In genomic region chr20:25601659-25602058, GRCh38 we compare ENCODE assay signal across 24 cellular contexts. TPM values are rescaled to one million over a fixed set of nuclear protein-coding genes. Genes with fewer than 3 reads are reported as not detected.
DNase-seq lines count a peak whose midpoint lies in the region; ATAC-seq, FAIRE-seq and TF ChIP-seq lines count a peak whose summit lies in the region.
"Had no signal": no experiment of that assay in that cellular context is flagged by ENCODE, and none has a peak within 500 bp of the region (broad histone marks: within the 10 kb centered on the region; RNA-seq: fewer than 3 reads in every experiment).

No MANE protein-coding gene starts in this region.

- CTCF ChIA-PET in H1 (lab: Charles Lee; ENCODE audit: partially characterized antibody), result interaction anchor here (0.7 kb wide), 1 partner anchor 131 kb away, joined by 3 read pairs; no protein-coding TSS in a partner anchor

- peak overlapping the region; percentile 33 for H4K5ac ChIP-seq in H1 (ENCODE audit: insufficient read length, low read depth, low read length)

- TF ChIP-seq RAD21 in H1 (IDR thresholded peaks at IDR 0.05 in 1 of 2, conservative IDR thresholded peaks at IDR 0.05 in 1 of 2; ENCODE audit: low read depth in 2 of 2, low read length in 2 of 2), result no peak

- POLR2A ChIA-PET in H1 (lab: Charles Lee; ENCODE audit: partially characterized antibody), result interaction anchor here (0.6 kb wide), 1 partner anchor 27 kb away, joined by 3 read pairs; no protein-coding TSS in a partner anchor

- peak overlapping the region; percentile 24 for H3K27ac Mint-ChIP-seq in activated T-helper 1 cell treated with anti-CD3 and anti-CD28 coated beads, Interleukin-12 subunit alpha, Interleukin-12 subunit beta, Interleukin-2, Interleukin-4 antibody, amounts not matched to agents 30 ng/mL and 10 ng/mL and 1 ng/mL, durations not matched to agents 14 hours and 24 hours and 36 hours
- H3K27ac Mint-ChIP-seq: CD4-positive, CD25-positive, alpha-beta regulatory T cell; IgD-negative memory B cell had no signal

- no peak overlapping the region for H3K23ac ChIP-seq in H1 (ENCODE audit: insufficient read length)

- no peaks in the 10 kb centered on the region for H3K36me3 Mint-ChIP-seq in activated T-helper 1 cell treated with anti-CD3 and anti-CD28 coated beads, Interleukin-12 subunit alpha, Interleukin-12 subunit beta, Interleukin-2, Interleukin-4 antibody, amounts not matched to agents 30 ng/mL and 10 ng/mL and 1 ng/mL, durations not matched to agents 14 hours and 24 hours and 36 hours (ENCODE audit: low read depth)
- H3K36me3 Mint-ChIP-seq: CD4-positive, CD25-positive, alpha-beta regulatory T cell; CD8-positive, alpha-beta memory T cell had no signal

- 0 out of 2 replicates have a peak overlapping the region, but pooled peaks have one; percentile 16 for H2AK5ac ChIP-seq in H1 (ENCODE audit: low read depth, low read length)

- H3K4me1 Mint-ChIP-seq in activated T-helper 1 cell treated with anti-CD3 and anti-CD28 coated beads, Interleukin-12 subunit alpha, Interleukin-12 subunit beta, Interleukin-2, Interleukin-4 antibody, amounts not matched to agents 30 ng/mL and 10 ng/mL and 1 ng/mL, durations not matched to agents 14 hours and 24 hours and 36 hours (ENCODE audit: low read depth), result peaks cover 11% of the 10 kb centered on the region
- H3K4me1 Mint-ChIP-seq: CD8-positive, alpha-beta memory T cell; H9; IgD-negative memory B cell had no signal

- 66 to 93% methylated on average over 2 of the region's 2 CpGs for WGBS in H1 (ENCODE audit: extremely low coverage in 1 of 2, insufficient coverage in 1 of 2, insufficient read length in 1 of 2, insufficient replicate concordance in 2 of 2, low coverage in 1 of 2, low lambda C conversion rate in 2 of 2, missing lambda C conversion rate in 1 of 2), 2 experiments

- H2BK15ac ChIP-seq in H1 (ENCODE audit: low read length), result no peak overlapping the region

- no peaks in the 10 kb centered on the region for H3K4me1 ChIP-seq in H1 (replicated peaks in 1 of 4; ENCODE audit: control insufficient read depth in 3 of 4, insufficient read depth in 4 of 4, low read length in 3 of 4)
- H3K4me1 ChIP-seq: BE2C had no signal

- H3K4ac ChIP-seq in H1 (replicated peaks; ENCODE audit: insufficient read length, low read depth, low read length), result no peak overlapping the region

- no peaks in the 10 kb centered on the region for H3K79me2 ChIP-seq in H1 (ENCODE audit: control insufficient read depth in 1 of 2, insufficient read depth in 2 of 2, low read length in 2 of 2)

- peak; percentile 90 for FAIRE-seq in HTR-8/SVneo (lab: Jason Lieb, UNC)
- FAIRE-seq in H1 (lab: Jason Lieb, UNC), result peak; percentile 42
- peak; percentile 97 for FAIRE-seq in urothelium cell line (lab: Jason Lieb, UNC)
- FAIRE-seq: A204.1, GM12891 had no signal

- H2BK120ac ChIP-seq in H1 (replicated peaks; ENCODE audit: low read depth, low read length), result no peak overlapping the region

- no peak overlapping the region for H2BK5ac ChIP-seq in H1 (ENCODE audit: low read depth, low read length)

- peaks cover 6% of the 10 kb centered on the region; the same call in 1 of the 2 replicates for H3K23me2 ChIP-seq in H1 (ENCODE audit: low read depth, low read length)

- no peak overlapping the region for H3K9ac ChIP-seq in H1 (replicated peaks in 1 of 4; ENCODE audit: extremely low read depth in 1 of 4, low read depth in 3 of 4, low read length in 3 of 4)

- H3K36me3 ChIP-seq in H1 (ENCODE audit: control insufficient read depth in 2 of 4, insufficient read depth in 4 of 4, low read length in 3 of 4), result no peaks in the 10 kb centered on the region
- H3K36me3 ChIP-seq: BE2C had no signal

- no peak overlapping the region for H3K27ac ChIP-seq in H1 (ENCODE audit: low read depth, low read length)

- H4K8ac ChIP-seq in H1 (ENCODE audit: extremely low read depth, insufficient read depth, low read length), result 0 out of 2 replicates have a peak overlapping the region, but pooled peaks have one; percentile 28

- H3K27me3 Mint-ChIP-seq in activated T-helper 1 cell treated with anti-CD3 and anti-CD28 coated beads, Interleukin-12 subunit alpha, Interleukin-12 subunit beta, Interleukin-2, Interleukin-4 antibody, amounts not matched to agents 30 ng/mL and 10 ng/mL and 1 ng/mL, durations not matched to agents 14 hours and 24 hours and 36 hours (ENCODE audit: insufficient read depth), result no peaks in the 10 kb centered on the region

- ATAC-seq in GM21390 (IDR thresholded peaks at IDR 0.05; ENCODE audit: unreplicated experiment), result no peak

- peaks cover 0 to 5% of the 10 kb centered on the region in 2 experiments for H4K20me1 ChIP-seq in H1 (replicated peaks in 1 of 2; ENCODE audit: control insufficient read depth in 1 of 2, insufficient read depth in 2 of 2, low read length in 2 of 2)

- H2BK20ac ChIP-seq in H1 (ENCODE audit: low read length), result no peak overlapping the region

- no peak overlapping the region for H3K14ac ChIP-seq in H1 (ENCODE audit: insufficient read length)

- no peak overlapping the region for H2BK12ac ChIP-seq in H1 (ENCODE audit: low read depth, low read length)

- TF ChIP-seq EP300 in H1 (IDR thresholded peaks at IDR 0.05; ENCODE audit: borderline replicate concordance in 1 of 2, low read depth in 2 of 2, low read length in 2 of 2), result no peak

- no peak overlapping the region for H2AFZ ChIP-seq in H1 (ENCODE audit: low read length)

- intact Hi-C loops in activated T-helper 1 cell treated with anti-CD3 and anti-CD28 coated beads, Interleukin-12 subunit alpha, Interleukin-12 subunit beta, Interleukin-2, Interleukin-4 antibody, amounts not matched to agents 30 ng/mL and 10 ng/mL and 1 ng/mL, durations not matched to agents 14 hours and 24 hours and 36 hours (cut with micrococcal nuclease), result no loop called here

- no peaks in the 10 kb centered on the region for H3K9me3 Mint-ChIP-seq in activated T-helper 1 cell treated with anti-CD3 and anti-CD28 coated beads, Interleukin-12 subunit alpha, Interleukin-12 subunit beta, Interleukin-2, Interleukin-4 antibody, amounts not matched to agents 30 ng/mL and 10 ng/mL and 1 ng/mL, durations not matched to agents 14 hours and 24 hours and 36 hours
- H3K9me3 Mint-ChIP-seq: CD4-positive, CD25-positive, alpha-beta regulatory T cell; CD8-positive, alpha-beta memory T cell; H9; IgD-negative memory B cell had no signal

- no peak for TF ChIP-seq POLR2A in H1 (IDR thresholded peaks at IDR 0.05; ENCODE audit: control extremely low read depth in 1 of 2, low read depth in 2 of 2, low read length in 2 of 2)

- H3K18ac ChIP-seq in H1 (ENCODE audit: extremely low read depth, low read length), result no peak overlapping the region

- no peak for TF ChIP-seq CTCF in H1 (IDR thresholded peaks at IDR 0.05; ENCODE audit: control extremely low read depth in 1 of 3, insufficient read depth in 1 of 3, low read depth in 1 of 3, low read length in 3 of 3)

- H4K91ac ChIP-seq in H1 (replicated peaks; ENCODE audit: insufficient read length, low read length), result no peak overlapping the region

- no peaks in the 10 kb centered on the region for H3K79me1 ChIP-seq in H1 (ENCODE audit: low read depth, low read length)

- H3K4me2 ChIP-seq in H1 (ENCODE audit: insufficient read depth in 1 of 2, low read depth in 2 of 2, low read length in 2 of 2), result no peak overlapping the region

- no peaks in the 10 kb centered on the region for H3K9me3 ChIP-seq in H1 (ENCODE audit: insufficient read depth in 2 of 2, low read depth in 1 of 2, low read length in 1 of 2)
- H3K9me3 ChIP-seq: BE2C had no signal

- H3K4me3 ChIP-seq in H1 (ENCODE audit: extremely low read depth in 1 of 4, insufficient read depth in 2 of 4, low read depth in 3 of 4, low read length in 4 of 4), result no peak overlapping the region

- H3K27me3 ChIP-seq in H1 (replicated peaks in 1 of 4; ENCODE audit: control insufficient read depth in 3 of 4, extremely low read depth in 1 of 4, insufficient read depth in 3 of 4, low read length in 3 of 4), result no peaks in the 10 kb centered on the region
- H3K27me3 ChIP-seq: BE2C had no signal

- H3K56ac ChIP-seq in H1 (replicated peaks; ENCODE audit: insufficient read length, low read depth, low read length), result peak overlapping the region; percentile 59

- DNase-seq in HTR-8/SVneo (ENCODE audit: insufficient read length, low spot score), result no peak
- DNase-seq in activated T-helper 1 cell treated with anti-CD3 and anti-CD28 coated beads, Interleukin-12 subunit alpha, Interleukin-12 subunit beta, Interleukin-2, Interleukin-4 antibody, amounts not matched to agents 30 ng/mL and 10 ng/mL and 1 ng/mL, durations not matched to agents 14 hours and 24 hours and 36 hours (ENCODE audit: low spot score), result no peak
- no peak for DNase-seq in H1 (ENCODE audit: low read depth in 1 of 2, low spot score in 2 of 2)
- no peak for DNase-seq in urothelium cell line (ENCODE audit: low spot score)
- DNase-seq in NOMO-1 (lab: John Stamatoyannopoulos, UW; ENCODE audit: unreplicated experiment in 2 of 2), result no peak
- DNase-seq in UCSD-AML1 (lab: John Stamatoyannopoulos, UW; ENCODE audit: unreplicated experiment), result no peak
- DNase-seq: ACHN; BE2C; C1 segment of cervical spinal cord; CD4-positive, CD25-positive, alpha-beta regulatory T cell; CD8-positive, alpha-beta memory T cell; COR-L47; DMS 273 treated with DMSO at 0.1 percent for 48 hours; DMS53; DND-41; EL; GOT3; H9; KBM-7 had no signal

- H3K4me3 Mint-ChIP-seq in activated T-helper 1 cell treated with anti-CD3 and anti-CD28 coated beads, Interleukin-12 subunit alpha, Interleukin-12 subunit beta, Interleukin-2, Interleukin-4 antibody, amounts not matched to agents 30 ng/mL and 10 ng/mL and 1 ng/mL, durations not matched to agents 14 hours and 24 hours and 36 hours, result no peak overlapping the region
- H3K4me3 Mint-ChIP-seq: CD4-positive, CD25-positive, alpha-beta regulatory T cell; CD8-positive, alpha-beta memory T cell; H9; IgD-negative memory B cell had no signal

RNA-seq across cellular contexts. Expression of gene NINL, which starts 16.3 kb away (rescaled TPM):
- total RNA-seq in activated T-helper 1 cell treated with anti-CD3 and anti-CD28 coated beads, Interleukin-12 subunit alpha, Interleukin-12 subunit beta, Interleukin-2, Interleukin-4 antibody, amounts not matched to agents 30 ng/mL and 10 ng/mL and 1 ng/mL, durations not matched to agents 14 hours and 24 hours and 36 hours, result 2.0 and 2.5 TPM in 2 replicates
- total RNA-seq in H1 (2021; fragmentation: NEBNext Ultra II Directional; extraction: Animal tissue kit (Norgen Biotek cat#: 25700)), result 27.3 and 30.0 TPM in 2 replicates
- polyA plus RNA-seq in H1 (2011; rRNA removed), result 14.0 and 15.3 TPM in 2 replicates
- 22.8 TPM for polyA plus RNA-seq in H1 (2011; cell fraction: cytosol; rRNA removed)
- polyA plus RNA-seq in H1 (2011; cell fraction: nucleus; rRNA removed), result 39.3 TPM
- polyA plus RNA-seq in H1 (2012, experiment 1 of 2), result 28.0 to 40.8 TPM (median 30.5 TPM) in 4 replicates
- 9.2 TPM for polyA plus RNA-seq in H1 (2012, experiment 2 of 2)
- polyA plus RNA-seq in H1 (2013, experiment 1 of 2), result 17.2 TPM
- 15.1 TPM for polyA plus RNA-seq in H1 (2013, experiment 2 of 2)
- 12.3 and 19.9 TPM in 2 replicates for polyA minus RNA-seq in H1 (2011; rRNA and poly(A)+ RNA removed)
- polyA minus RNA-seq in H1 (2011; cell fraction: cytosol; rRNA and poly(A)+ RNA removed), result 12.2 TPM
- 19.7 TPM for polyA minus RNA-seq in H1 (2011; cell fraction: nucleus; rRNA and poly(A)+ RNA removed)
- total RNA-seq: HT-29 had no signal

RNA-seq across cellular contexts. Expression of gene NANP, which starts 22.2 kb away (rescaled TPM):
- total RNA-seq in activated T-helper 1 cell treated with anti-CD3 and anti-CD28 coated beads, Interleukin-12 subunit alpha, Interleukin-12 subunit beta, Interleukin-2, Interleukin-4 antibody, amounts not matched to agents 30 ng/mL and 10 ng/mL and 1 ng/mL, durations not matched to agents 14 hours and 24 hours and 36 hours, result 9.1 and 9.8 TPM in 2 replicates
- total RNA-seq in H1 (2021; fragmentation: NEBNext Ultra II Directional; extraction: Animal tissue kit (Norgen Biotek cat#: 25700)), result 6.2 and 6.6 TPM in 2 replicates
- 2.7 and 3.8 TPM in 2 replicates for polyA plus RNA-seq in H1 (2011; rRNA removed)
- 3.6 TPM for polyA plus RNA-seq in H1 (2011; cell fraction: cytosol; rRNA removed)
- polyA plus RNA-seq in H1 (2011; cell fraction: nucleus; rRNA removed), result 0.87 TPM
- polyA plus RNA-seq in H1 (2012, experiment 1 of 2), result 2.7 to 4.8 TPM (median 3.4 TPM) in 4 replicates
- polyA plus RNA-seq in H1 (2012, experiment 2 of 2), result 0.52 TPM
- polyA plus RNA-seq in H1 (2013, experiment 1 of 2), result 5.8 TPM
- polyA plus RNA-seq in H1 (2013, experiment 2 of 2), result 6.0 TPM
- polyA minus RNA-seq in H1 (2011; rRNA and poly(A)+ RNA removed), result 3.0 and 3.8 TPM in 2 replicates
- polyA minus RNA-seq in H1 (2011; cell fraction: cytosol; rRNA and poly(A)+ RNA removed), result 3.5 TPM
- 2.0 TPM for polyA minus RNA-seq in H1 (2011; cell fraction: nucleus; rRNA and poly(A)+ RNA removed)
